13 cellular contexts compared by ENCODE assay signal in genomic region chr9:92480332-92480771, GRCh38. TPM values are rescaled to one million over a fixed set of nuclear protein-coding genes. Genes with fewer than 3 reads are reported as not detected.
DNase-seq lines count a peak whose midpoint lies in the region; ATAC-seq and TF ChIP-seq lines count a peak whose summit lies in the region.
"Had no signal": no experiment of that assay in that cellular context is flagged by ENCODE, and none has a peak within 500 bp of the region (broad histone marks: within the 10 kb centered on the region; RNA-seq: fewer than 3 reads in every experiment).

No MANE protein-coding gene starts in this region.

- intact Hi-C loops in posterior vena cava (cut with DNase I), result no loop called here

- no peaks in the 10 kb centered on the region for H3K9me3 Mint-ChIP-seq in osteocyte (ENCODE audit: unreplicated experiment)
- H3K9me3 Mint-ChIP-seq: activated T-helper 2 cell treated with anti-CD3 and anti-CD28 coated beads, Interferon-gamma antibody, Interleukin-2, Interleukin-4, amounts not matched to agents 10 μg/mL and 5 μg/mL and 100 μg/mL, durations not matched to agents 14 hours and 24 hours and 36 hours had no signal

- H3K27ac ChIP-seq in SK-N-SH (ENCODE audit: low read depth in 2 of 2, low read length in 1 of 2), result peak overlapping the region; percentile 59 to 89; a peak in 3 of 4 replicates
- H3K27ac ChIP-seq: KMS-11 had no signal

- ATAC-seq in GM21619 (IDR thresholded peaks at IDR 0.05; ENCODE audit: unreplicated experiment), result no peak
- no peak for ATAC-seq in GM21825 (IDR thresholded peaks at IDR 0.05; ENCODE audit: unreplicated experiment)

- peak overlapping the region; percentile 91 for H3K27ac Mint-ChIP-seq in osteocyte (ENCODE audit: unreplicated experiment)
- H3K27ac Mint-ChIP-seq: activated T-helper 2 cell treated with anti-CD3 and anti-CD28 coated beads, Interferon-gamma antibody, Interleukin-2, Interleukin-4, amounts not matched to agents 10 μg/mL and 5 μg/mL and 100 μg/mL, durations not matched to agents 14 hours and 24 hours and 36 hours had no signal

- peaks cover 67% of the 10 kb centered on the region for H3K4me1 Mint-ChIP-seq in osteocyte (ENCODE audit: unreplicated experiment)

- H3K4me2 ChIP-seq in SK-N-SH, result peak overlapping the region; percentile 36; the same call in 1 of the 2 replicates
- H3K4me2 ChIP-seq: KMS-11 had no signal

- peak overlapping the region; percentile 78 for H3K4me3 Mint-ChIP-seq in osteocyte (ENCODE audit: unreplicated experiment)

- peaks cover 10% of the 10 kb centered on the region for H3K36me3 Mint-ChIP-seq in osteocyte (ENCODE audit: unreplicated experiment)

- H3K36me3 ChIP-seq in SK-N-SH (replicated peaks in 1 of 2; ENCODE audit: control insufficient read depth in 1 of 2, insufficient read depth in 2 of 2, low read length in 1 of 2), result no peaks in the 10 kb centered on the region

- TF ChIP-seq RAD21 in SK-N-SH (IDR thresholded peaks at IDR 0.05; ENCODE audit: low read length), result no peak

- TF ChIP-seq EP300 in SK-N-SH (IDR thresholded peaks at IDR 0.05; ENCODE audit: borderline replicate concordance in 1 of 2, low read depth in 1 of 2, low read length in 1 of 2), result no peak

- TF ChIP-seq CTCF in SK-N-SH (IDR thresholded peaks at IDR 0.05), result no peak
- no peak for TF ChIP-seq CTCF in fibroblast of the aortic adventitia (IDR thresholded peaks at IDR 0.05; ENCODE audit: insufficient read depth, low read length)
- TF ChIP-seq CTCF in osteocyte (IDR thresholded peaks at IDR 0.05), result no peak

- H3K9ac ChIP-seq in SK-N-SH, result no peak overlapping the region
- H3K9ac ChIP-seq: KMS-11 had no signal

- CTCF ChIA-PET in SK-N-SH (lab: Yijun Ruan, JAX), result interaction anchor here (0.6 to 1.1 kb wide), 5 partner anchors 9 to 237 kb away, joined by 3 read pairs; no protein-coding TSS in a partner anchor

- 86% methylated on average over 2 of the region's 2 CpGs for WGBS in SK-N-SH (ENCODE audit: low lambda C conversion rate)

- peaks cover 8% of the 10 kb centered on the region for H3F3A ChIP-seq in SK-N-SH (replicated peaks; ENCODE audit: insufficient read depth)

- H3K9me3 ChIP-seq in SK-N-SH, result no peaks in the 10 kb centered on the region

- DNase-seq in A172 (ENCODE audit: low spot score), result peak; percentile 5
- no peak for DNase-seq in SK-N-SH
- peak; percentile 45 for DNase-seq in fibroblast of the aortic adventitia (ENCODE audit: low read depth)
- DNase-seq in osteocyte (ENCODE audit: extremely low spot score, unreplicated experiment), result no peak
- no peak for DNase-seq in RPMI8226
- no peak for DNase-seq in posterior vena cava (ENCODE audit: low spot score)
- DNase-seq: activated CD4-positive, CD25-positive, alpha-beta regulatory T cell; NCI-H2227 treated with DMSO at 0.1 percent for 48 hours had no signal

- H2AFZ ChIP-seq in SK-N-SH (ENCODE audit: low read depth), result peak overlapping the region; percentile 38

- no peaks in the 10 kb centered on the region for H3K79me2 ChIP-seq in SK-N-SH (ENCODE audit: insufficient read depth)

- H3K4me3 ChIP-seq in SK-N-SH (ENCODE audit: low read depth in 2 of 2, low read length in 1 of 2), result no peak overlapping the region
- H3K4me3 ChIP-seq in fibroblast of the aortic adventitia (ENCODE audit: low read depth, low read length), result peak overlapping the region; percentile 56

- POLR2A ChIA-PET in SK-N-SH (lab: Yijun Ruan, JAX), result no interaction called here

- no peaks in the 10 kb centered on the region for H3K27me3 Mint-ChIP-seq in osteocyte (ENCODE audit: unreplicated experiment)

- no peaks in the 10 kb centered on the region for H4K20me1 ChIP-seq in SK-N-SH (ENCODE audit: insufficient read depth)

- no peaks in the 10 kb centered on the region for H3K9me2 ChIP-seq in SK-N-SH

- peaks cover 23 to 34% of the 10 kb centered on the region in 2 experiments for H3K4me1 ChIP-seq in SK-N-SH (ENCODE audit: control insufficient read depth in 1 of 2, insufficient read depth in 2 of 2, low read depth in 1 of 2, low read length in 1 of 2)

- H3K27me3 ChIP-seq in SK-N-SH (ENCODE audit: insufficient read depth), result no peaks in the 10 kb centered on the region

TF ChIP-seq in SK-N-SH, 30 proteins besides CTCF, POLR2A, EP300 and RAD21:
- no peak for TF ChIP-seq FOXM1 (IDR thresholded peaks at IDR 0.05; ENCODE audit: low read depth)
- 0 out of 2 replicates have a peak, but pooled peaks have one; percentile 40 for TF ChIP-seq MEF2A (IDR thresholded peaks at IDR 0.05; ENCODE audit: borderline replicate concordance, low read depth)

RNA-seq across cellular contexts. Expression of gene ASPN, which starts 2.0 kb away (rescaled TPM):
- total RNA-seq in A172 (2014; rRNA removed; shearing (Covaris generic)), result not detected in 2 replicates
- 0.76 and 1.7 TPM in 2 replicates for polyA plus RNA-seq in SK-N-SH (2012; rRNA removed)
- polyA plus RNA-seq in SK-N-SH (2012; cell fraction: cytosol; rRNA removed), result 1.8 and 2.4 TPM in 2 replicates
- 0.35 and 1.4 TPM in 2 replicates for polyA plus RNA-seq in SK-N-SH (2012; cell fraction: nucleus; rRNA removed)
- total RNA-seq in fibroblast of the aortic adventitia (ENCODE audit: low replicate concordance) (14.6 and 65.8 TPM in 2 replicates), osteocyte (116 and 129 TPM in 2 replicates), posterior vena cava (10 to 100 TPM; 22.5 to 34.5 TPM)
- total RNA-seq: activated T-helper 2 cell treated with anti-CD3 and anti-CD28 coated beads, Interferon-gamma antibody, Interleukin-2, Interleukin-4, amounts not matched to agents 10 μg/mL and 5 μg/mL and 100 μg/mL, durations not matched to agents 14 hours and 24 hours and 36 hours; G401 had no signal

RNA-seq across cellular contexts. Expression of gene ECM2, which starts 55.4 kb away (rescaled TPM):
- 0.26 TPM in 1 of 2 replicates, not detected in the other for total RNA-seq in A172 (2014; rRNA removed; shearing (Covaris generic))
- polyA plus RNA-seq in SK-N-SH (2012; rRNA removed), result 0.16 and 0.20 TPM in 2 replicates
- polyA plus RNA-seq in SK-N-SH (2012; cell fraction: cytosol; rRNA removed), result 0.25 and 0.33 TPM in 2 replicates
- polyA plus RNA-seq in SK-N-SH (2012; cell fraction: nucleus; rRNA removed), result 0.20 and 0.50 TPM in 2 replicates
- total RNA-seq in fibroblast of the aortic adventitia (ENCODE audit: low replicate concordance) (23.3 and 74.6 TPM in 2 replicates), osteocyte (53.3 and 56.0 TPM in 2 replicates), posterior vena cava (10 to 100 TPM; 27.6 to 46.1 TPM)
- total RNA-seq: activated T-helper 2 cell treated with anti-CD3 and anti-CD28 coated beads, Interferon-gamma antibody, Interleukin-2, Interleukin-4, amounts not matched to agents 10 μg/mL and 5 μg/mL and 100 μg/mL, durations not matched to agents 14 hours and 24 hours and 36 hours; G401 had no signal

RNA-seq across cellular contexts. Expression of gene OMD, which starts 56.1 kb away (rescaled TPM):
- total RNA-seq in A172 (2014; rRNA removed; shearing (Covaris generic)), result not detected in 2 replicates
- polyA plus RNA-seq in SK-N-SH (2012; rRNA removed), result 0.03 TPM in 1 of 2 replicates, not detected in the other
- polyA plus RNA-seq in SK-N-SH (2012; cell fraction: cytosol; rRNA removed), result 0.03 and 0.05 TPM in 2 replicates
- not detected in 2 replicates for polyA plus RNA-seq in SK-N-SH (2012; cell fraction: nucleus; rRNA removed)
- total RNA-seq in fibroblast of the aortic adventitia (ENCODE audit: low replicate concordance) (0.33 and 16.1 TPM in 2 replicates), osteocyte (27.2 and 31.1 TPM in 2 replicates), posterior vena cava (10 to 100 TPM; 15.1 to 47.0 TPM)
- total RNA-seq: activated T-helper 2 cell treated with anti-CD3 and anti-CD28 coated beads, Interferon-gamma antibody, Interleukin-2, Interleukin-4, amounts not matched to agents 10 μg/mL and 5 μg/mL and 100 μg/mL, durations not matched to agents 14 hours and 24 hours and 36 hours; G401 had no signal

Comparison
In these comparisons a context has a peak if more than half of its experiments do, and no peak if none do; other contexts are left out.
1. DNase-seq: peak in A172 (single experiment) and fibroblast of the aortic adventitia (single experiment); none in SK-N-SH (single experiment), osteocyte (single experiment), RPMI8226 (single experiment) and posterior vena cava (single experiment).
2. RNA of gene ASPN, which starts 2.0 kb away (total RNA-seq): 116 to 129 TPM in osteocyte, 14.6 to 65.8 TPM in fibroblast of the aortic adventitia and 22.5 to 34.5 TPM in posterior vena cava; not detected in A172; every median in the first group is over 10 times any median in the second.
3. RNA of gene ECM2, which starts 55.4 kb away (total RNA-seq): 53.3 to 56.0 TPM in osteocyte, 27.6 to 46.1 TPM in posterior vena cava and 23.3 to 74.6 TPM in fibroblast of the aortic adventitia; 0.26 TPM in A172; every median in the first group is over 10 times any median in the second.